ENCODE assay signal across 8 cellular contexts in the genomic region with DNA sequence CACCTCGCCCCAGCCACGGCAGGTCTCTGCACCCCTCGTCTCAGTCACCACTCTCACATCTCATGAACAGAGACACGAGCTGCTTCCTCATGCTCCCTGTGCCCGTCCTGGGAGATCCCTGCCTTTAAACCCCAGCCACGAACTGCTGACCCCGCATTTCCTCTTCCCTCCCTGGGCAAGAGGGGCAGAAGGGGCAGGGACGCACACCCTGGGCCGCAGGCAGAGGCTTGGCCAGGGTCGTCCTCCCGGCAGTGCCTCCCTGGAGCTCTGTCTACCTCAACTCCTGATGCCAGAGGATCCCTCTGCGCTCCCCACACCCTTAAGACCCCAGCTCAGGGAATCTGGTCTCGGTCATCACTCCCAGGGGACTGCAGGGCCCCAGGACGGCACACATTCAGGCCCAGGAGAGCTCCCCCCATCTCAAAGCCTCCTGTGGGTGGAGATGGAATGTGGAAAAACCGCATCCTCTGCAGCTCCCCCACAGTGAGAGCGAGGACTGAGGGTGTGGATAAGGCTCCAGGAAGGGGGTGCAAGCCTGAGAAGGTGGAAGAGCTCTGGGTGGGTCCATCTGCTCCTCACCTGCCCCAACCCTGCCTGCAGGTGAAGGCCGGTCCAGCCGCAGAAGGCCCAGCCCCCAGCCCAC. TPM values are rescaled to one million over a fixed set of nuclear protein-coding genes. Genes with fewer than 3 reads are reported as not detected.
DNase-seq lines count a peak whose midpoint lies in the region; ATAC-seq and TF ChIP-seq lines count a peak whose summit lies in the region.

No MANE protein-coding gene starts in this region.

- H3K36me3 ChIP-seq in neuronal stem cell (replicated peaks in 1 of 2; ENCODE audit: control insufficient read depth in 2 of 2, insufficient read depth in 2 of 2, low read length in 2 of 2) = no peaks in the 10 kb centered on the region

- no peaks in the 10 kb centered on the region for H3K27me3 ChIP-seq in neuronal stem cell (ENCODE audit: control insufficient read depth in 3 of 3, insufficient read depth in 3 of 3, low read depth in 1 of 3, low read length in 3 of 3)

- H3K4me3 ChIP-seq in GM12865 (ENCODE audit: low read depth, low read length) = peak overlapping the region; percentile 85
- H3K4me3 ChIP-seq in neuronal stem cell (ENCODE audit: low read length in 2 of 2) = peak overlapping the region; percentile 73 to 79

- H3K27ac ChIP-seq in neuronal stem cell (replicated peaks; ENCODE audit: low read length) = no peak overlapping the region

- peak overlapping the region; percentile 91 for H2BK15ac ChIP-seq in neuronal stem cell (ENCODE audit: low read length)

- peak overlapping the region; percentile 83 for H3K9ac ChIP-seq in neuronal stem cell (ENCODE audit: low read depth, low read length, poor library complexity)

- no peaks in the 10 kb centered on the region for H3K9me3 ChIP-seq in neuronal stem cell (replicated peaks in 1 of 2; ENCODE audit: control insufficient read depth in 2 of 2, insufficient read depth in 1 of 2, low read depth in 1 of 2, low read length in 2 of 2)

- H3K18ac ChIP-seq in neuronal stem cell (ENCODE audit: low read length) = peak overlapping the region; percentile 40

- peaks cover 12% of the 10 kb centered on the region for H3K79me1 ChIP-seq in neuronal stem cell (ENCODE audit: low read depth, low read length)

- TF ChIP-seq CTCF in GM12865 (IDR thresholded peaks at IDR 0.05; ENCODE audit: insufficient read depth, low read depth, low read length, missing control alignments) = no peak

- peak overlapping the region; percentile 99 for H2AFZ ChIP-seq in neuronal stem cell (ENCODE audit: low read length)

- peak; percentile 44 for ATAC-seq in esophagus mucosa
- ATAC-seq in HG02759 (IDR thresholded peaks at IDR 0.05; ENCODE audit: unreplicated experiment) = no peak
- ATAC-seq in HG03025 (IDR thresholded peaks at IDR 0.05; ENCODE audit: low FRiP score, unreplicated experiment) = no peak

- H3K4me1 ChIP-seq in neuronal stem cell (ENCODE audit: control insufficient read depth in 2 of 2, insufficient read depth in 1 of 2, low read depth in 1 of 2, low read length in 2 of 2) = peaks cover 14 to 19% of the 10 kb centered on the region in 2 donors

- no CpG with 5 or more reads among the region's 18 CpGs for whole genome bisulfite sequencing in neuronal stem cell (ENCODE audit: extremely low coverage in 2 of 2, insufficient read length in 2 of 2, insufficient replicate concordance in 1 of 2), 2 donors

- peak overlapping the region; percentile 89 for H3K4me2 ChIP-seq in neuronal stem cell (ENCODE audit: insufficient read depth, low read length, poor library complexity, severe bottlenecking)

- H3K23ac ChIP-seq in neuronal stem cell (ENCODE audit: low read depth, low read length, poor library complexity) = peak overlapping the region; percentile 75

- peak overlapping the region; percentile 53 for H2AK5ac ChIP-seq in neuronal stem cell (ENCODE audit: low read depth, low read length)

- peak overlapping the region; percentile 19 for H2BK5ac ChIP-seq in neuronal stem cell (ENCODE audit: low read length)

- H3K14ac ChIP-seq in neuronal stem cell (ENCODE audit: low read length) = peak overlapping the region; percentile 92

- H3K4ac ChIP-seq in neuronal stem cell (ENCODE audit: low read length) = no peak overlapping the region

- H2BK120ac ChIP-seq in neuronal stem cell (ENCODE audit: low read depth, low read length) = no peak overlapping the region

- H2BK12ac ChIP-seq in neuronal stem cell (ENCODE audit: low read length) = peak overlapping the region; percentile 12

- DNase-seq in GM12865 (ENCODE audit: low read depth) (peak; percentile 27), RKO (ENCODE audit: low spot score) (peak; percentile 49), neuronal stem cell (ENCODE audit: low spot score) (no peak), NCI-H1694 (lab: John Stamatoyannopoulos, UW) (no peak)
- DNase-seq in stimulated activated CD4-positive, alpha-beta T cell treated with anti-CD3 and anti-CD28 coated beads, Interleukin-1b, Interleukin-23, amount 100 ng/mL, for 48 hours = no peak

- no peak overlapping the region for H4K8ac ChIP-seq in neuronal stem cell (ENCODE audit: low read depth, low read length)

- peak overlapping the region; percentile 22 for H4K91ac ChIP-seq in neuronal stem cell (ENCODE audit: low read depth, low read length, poor library complexity)

RNA-seq across cellular contexts. Expression of a gene that starts 1.2 kb away (rescaled TPM):
- 12.3 TPM for total RNA-seq in esophagus mucosa
- 25.3 TPM for polyA plus RNA-seq in neuronal stem cell (2013, experiment 1 of 2)
- polyA plus RNA-seq in neuronal stem cell (2013, experiment 2 of 2) = 27.6 TPM

Comparison
In these comparisons a context has a peak if more than half of its experiments do, and no peak if none do; other contexts are left out.
1. DNase-seq: peak in GM12865 (single experiment) and RKO (single experiment); none in neuronal stem cell (single experiment), NCI-H1694 (single experiment) and stimulated activated CD4-positive, alpha-beta T cell treated with anti-CD3 and anti-CD28 coated beads, Interleukin-1b, Interleukin-23, amount 100 ng/mL, for 48 hours (single experiment).